In genomic region chr1:183210678-183211077, GRCh38 we compare ENCODE assay signal across 25 cellular contexts. TPM values are rescaled to one million over a fixed set of nuclear protein-coding genes. Genes with fewer than 3 reads are reported as not detected.
DNase-seq lines count a peak whose midpoint lies in the region; TF ChIP-seq lines count a peak whose summit lies in the region.
"Had no signal": no experiment of that assay in that cellular context is flagged by ENCODE, and none has a peak within 500 bp of the region (broad histone marks: within the 10 kb centered on the region; RNA-seq: fewer than 3 reads in every experiment).

No MANE protein-coding gene starts in this region.

- H3K27ac Mint-ChIP-seq in MCF 10A (ENCODE audit: low read depth, unreplicated experiment) (peak overlapping the region; percentile 94), brain (peak overlapping the region in 4 of 5 experiments; percentile 26 to 75 (median 62))
- H3K27ac Mint-ChIP-seq: CD4-positive, alpha-beta T cell; GM23338; H9 had no signal

- H3K27me3 Mint-ChIP-seq in MCF 10A (ENCODE audit: insufficient read depth, unreplicated experiment) (no peaks in the 10 kb centered on the region), brain (peaks cover 3% of the 10 kb centered on the region)

- intact Hi-C loops in MCF 10A (cut with micrococcal nuclease) (no loop called here), breast epithelium (cut with DNase I; ENCODE audit: low total_unique reads) (no loop called here)

- no peak for TF ChIP-seq POLR2A in breast epithelium (IDR thresholded peaks at IDR 0.05)

- no peak overlapping the region for H3K4me2 ChIP-seq in osteoblast (ENCODE audit: insufficient read depth, low read length)
- H3K4me2 ChIP-seq: BLaER1 treated with 17β-estradiol and CSF1 and Interleukin-3, amounts not matched to agents 10 nM and 100 nM; GM23338 had no signal

- no peak overlapping the region for H3K27ac ChIP-seq in breast epithelium
- H3K27ac ChIP-seq in osteoblast (ENCODE audit: low read depth, low read length) = no peak overlapping the region
- H3K27ac ChIP-seq: BLaER1 treated with 17β-estradiol and CSF1 and Interleukin-3, amounts not matched to agents 10 nM and 100 nM; SJSA1 had no signal

- no peaks in the 10 kb centered on the region for H3K36me3 ChIP-seq in breast epithelium
- no peaks in the 10 kb centered on the region for H3K36me3 ChIP-seq in osteoblast (ENCODE audit: insufficient read depth, low read length)
- H3K36me3 ChIP-seq: BLaER1 treated with 17β-estradiol and CSF1 and Interleukin-3, amounts not matched to agents 10 nM and 100 nM; SJSA1 had no signal

- no peaks in the 10 kb centered on the region for H3K27me3 ChIP-seq in breast epithelium
- H3K27me3 ChIP-seq in osteoblast (ENCODE audit: insufficient read depth, low read length) = no peaks in the 10 kb centered on the region
- H3K27me3 ChIP-seq: BLaER1 treated with 17β-estradiol and CSF1 and Interleukin-3, amounts not matched to agents 10 nM and 100 nM; SJSA1 had no signal

- H3K4me3 ChIP-seq in breast epithelium (no peak overlapping the region), osteoblast (ENCODE audit: insufficient read depth, low read length) (no peak overlapping the region)
- H3K4me3 ChIP-seq: BLaER1 treated with 17β-estradiol and CSF1 and Interleukin-3, amounts not matched to agents 10 nM and 100 nM; GM12878; GM23338; SJSA1 had no signal

- no TSS peak for BruUV-seq in MCF 10A (replicated peaks; lab: Mats Ljungman, UMichigan)

- peak overlapping the region; percentile 27 for H2AFZ ChIP-seq in osteoblast (ENCODE audit: low read length)
- H2AFZ ChIP-seq: GM23338 had no signal

- DNase-seq in MCF 10A (ENCODE audit: unreplicated experiment) = no peak
- no peak for DNase-seq in breast epithelium (ENCODE audit: low spot score in 2 of 2)
- peak; percentile 77 for DNase-seq in NCI-H1694 (lab: John Stamatoyannopoulos, UW)
- no peak for DNase-seq in osteoblast (ENCODE audit: insufficient read length, low spot score, missing footprints)
- DNase-seq in NCI-H2196 treated with DMSO at 0.1 percent for 48 hours (lab: John Stamatoyannopoulos, UW; ENCODE audit: unreplicated experiment) = no peak
- DNase-seq in activated effector memory CD4-positive, alpha-beta T cell treated with Interleukin-2 at 50 U/mL for 16 hours = no peak
- no peak for DNase-seq in kidney tubule cell (ENCODE audit: low spot score)
- DNase-seq: CD4-positive, alpha-beta T cell; COR-L47; DMS 273 treated with DMSO at 0.1 percent for 48 hours; DMS79; EL; GDM1; H9; KBM-7; MM.1S; NCI-H2081; NCI-H526 treated with DMSO at 0.1 percent for 48 hours; PC-3; Right ventricle myocardium superior had no signal

- no peaks in the 10 kb centered on the region for H4K20me1 ChIP-seq in osteoblast (ENCODE audit: insufficient read depth, low read length)
- H4K20me1 ChIP-seq: BLaER1 treated with 17β-estradiol and CSF1 and Interleukin-3, amounts not matched to agents 10 nM and 100 nM had no signal

- H3K9me3 Mint-ChIP-seq in MCF 10A (ENCODE audit: unreplicated experiment) (no peaks in the 10 kb centered on the region), brain (no peaks in the 10 kb centered on the region)
- H3K9me3 Mint-ChIP-seq: CD4-positive, alpha-beta T cell; GM23338; H9 had no signal

- H3K9me3 ChIP-seq in breast epithelium (no peaks in the 10 kb centered on the region), osteoblast (ENCODE audit: low read depth, low read length) (no peaks in the 10 kb centered on the region)
- H3K9me3 ChIP-seq: BLaER1 treated with 17β-estradiol and CSF1 and Interleukin-3, amounts not matched to agents 10 nM and 100 nM; SJSA1 had no signal

- TF ChIP-seq CTCF in MCF 10A (IDR thresholded peaks at IDR 0.05; ENCODE audit: unreplicated experiment) (no peak), breast epithelium (IDR thresholded peaks at IDR 0.05) (no peak), brain (conservative IDR thresholded peaks at IDR 0.05) (no peak), osteoblast (IDR thresholded peaks at IDR 0.05; ENCODE audit: extremely low read depth, low read depth, low read length) (no peak)

- no peaks in the 10 kb centered on the region for H3K79me2 ChIP-seq in osteoblast (ENCODE audit: insufficient read depth, low read length)

- no peaks in the 10 kb centered on the region for H3K4me1 ChIP-seq in breast epithelium
- H3K4me1 ChIP-seq in osteoblast (ENCODE audit: insufficient read depth, low read length) = peaks cover 16% of the 10 kb centered on the region

- H3K4me3 Mint-ChIP-seq in MCF 10A (ENCODE audit: unreplicated experiment) (no peak overlapping the region), brain (no peak overlapping the region)
- H3K4me3 Mint-ChIP-seq: CD4-positive, alpha-beta T cell; GM23338; H9 had no signal

- H3K4me1 Mint-ChIP-seq in MCF 10A (ENCODE audit: insufficient read depth, unreplicated experiment) = peaks cover 36% of the 10 kb centered on the region
- H3K4me1 Mint-ChIP-seq in brain = peaks cover 41% of the 10 kb centered on the region
- H3K4me1 Mint-ChIP-seq: GM23338 had no signal

- H3K36me3 Mint-ChIP-seq in MCF 10A (ENCODE audit: insufficient read depth, unreplicated experiment) (peaks cover 42% of the 10 kb centered on the region), brain (no peaks in the 10 kb centered on the region)

- POLR2A ChIA-PET in MCF 10A (lab: Yijun Ruan, JAX) = interaction anchor here (0.6 to 12.6 kb wide), 13 partner anchors 12 to 1809 kb away, joined by 3 to 151 read pairs (median 5); partner anchors contain the start of gene LAMC2

- CTCF ChIA-PET in MCF 10A (lab: Yijun Ruan, JAX) = interaction anchor here (0.7 to 0.9 kb wide), 3 partner anchors 12 to 50 kb away, joined by 3 to 5 read pairs (median 3); no protein-coding TSS in a partner anchor

RNA-seq across cellular contexts. Expression of gene LAMC2, which starts 24.6 kb away (rescaled TPM):
- total RNA-seq in MCF 10A (2022) (751 and 884 TPM in 2 replicates), breast epithelium (10 to 100 TPM in 2 of 3 donors, 1 to 10 TPM in 1; 3.0 to 20.3 (median 16.4) TPM), osteoblast (3.3 and 3.5 TPM in 2 replicates)
- 0.56 TPM for polyA plus RNA-seq in brain (ENCODE audit: insufficient read depth, low read depth, low replicate concordance)
- total RNA-seq: CD4-positive, alpha-beta T cell had no signal

Comparison
In these comparisons a context has a peak if more than half of its experiments do, and no peak if none do; other contexts are left out.
1. RNA of gene LAMC2, which starts 24.6 kb away (total RNA-seq): 751 to 884 TPM in MCF 10A; 3.0 to 20.3 TPM in breast epithelium and 3.3 to 3.5 TPM in osteoblast; every median in the first group is over 10 times any median in the second.